ENCODE assay signal across 8 cellular contexts in the genomic region with DNA sequence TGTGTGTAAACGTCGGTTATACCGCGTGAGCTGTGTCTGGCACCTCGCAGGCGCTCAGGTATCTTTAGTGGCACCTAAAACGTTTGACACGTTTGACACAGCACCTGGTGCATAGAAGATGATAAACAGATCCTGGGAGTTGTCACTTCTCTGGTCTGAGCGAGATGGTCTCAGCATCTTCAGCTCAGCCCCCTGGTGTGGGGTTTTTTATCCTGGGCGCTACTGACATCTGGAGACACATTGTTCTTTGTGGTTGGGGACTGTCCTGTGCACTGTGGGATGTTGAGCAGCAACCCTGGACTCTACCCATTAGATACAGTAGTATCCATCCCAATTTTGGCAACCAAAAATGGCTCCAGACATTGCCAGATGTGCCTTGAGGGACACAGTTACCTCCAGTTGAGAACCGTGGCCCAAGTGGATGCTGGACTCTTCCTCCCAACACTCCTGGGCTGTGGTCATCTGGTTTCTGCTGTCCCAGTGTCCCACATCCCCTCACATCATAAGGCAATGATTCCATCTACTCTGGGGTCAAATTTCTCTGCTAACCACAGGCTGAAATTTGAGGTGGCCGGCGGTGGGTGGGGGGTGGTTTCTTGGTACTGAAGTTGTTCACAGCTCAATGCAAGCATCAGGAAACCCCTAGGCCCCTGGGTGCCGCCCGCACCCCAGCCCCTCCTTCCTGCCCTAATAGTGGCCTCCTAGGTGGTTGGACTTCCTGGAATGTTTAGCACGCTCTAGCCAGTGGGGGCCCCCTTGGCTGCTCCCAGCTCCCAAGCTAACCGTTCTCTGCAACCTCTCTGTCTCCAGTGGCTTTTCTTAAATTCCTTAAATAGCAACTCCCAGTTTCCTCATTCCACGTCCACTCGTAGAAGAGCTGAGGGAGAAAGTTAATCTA.
DNase-seq lines count a peak whose midpoint lies in the region; ATAC-seq and TF ChIP-seq lines count a peak whose summit lies in the region.

No MANE protein-coding gene starts in this region.

- H3K9me3 Mint-ChIP-seq in CD4-positive, CD25-positive, alpha-beta regulatory T cell = no peaks in the 10 kb centered on the region
- H3K9me3 Mint-ChIP-seq in natural killer cell = no peaks in the 10 kb centered on the region

- peaks cover 73% of the 10 kb centered on the region for H3K36me3 ChIP-seq in CD4-positive, CD25-positive, alpha-beta regulatory T cell (ENCODE audit: control insufficient read depth, insufficient read depth, low read length)

- peak overlapping the region; percentile 73 to 87 (median 76) for H3K27ac Mint-ChIP-seq in CD4-positive, CD25-positive, alpha-beta regulatory T cell
- peak overlapping the region; percentile 80 to 85 for H3K27ac Mint-ChIP-seq in natural killer cell

- H3K27me3 ChIP-seq in CD4-positive, CD25-positive, alpha-beta regulatory T cell (ENCODE audit: control insufficient read depth, insufficient read depth, low read length) = no peaks in the 10 kb centered on the region

- H3K4me1 ChIP-seq in CD4-positive, CD25-positive, alpha-beta regulatory T cell (ENCODE audit: control insufficient read depth, insufficient read depth, low read length, poor library complexity, severe bottlenecking) = no peaks in the 10 kb centered on the region

- H3K4me1 Mint-ChIP-seq in CD4-positive, CD25-positive, alpha-beta regulatory T cell = peaks cover 0 to 12% (median 4%) of the 10 kb centered on the region in 4 donors
- peaks cover 20 to 34% of the 10 kb centered on the region in 2 donors for H3K4me1 Mint-ChIP-seq in natural killer cell

- no peak for ATAC-seq in CD4-positive, CD25-positive, alpha-beta regulatory T cell (ENCODE audit: low read depth in 2 of 2)
- ATAC-seq in natural killer cell (peak; percentile 52 to 63 (median 53)), HG03139 (IDR thresholded peaks at IDR 0.05; ENCODE audit: unreplicated experiment) (no peak), HG03045 (IDR thresholded peaks at IDR 0.05; ENCODE audit: unreplicated experiment) (no peak)

- H3K27me3 Mint-ChIP-seq in CD4-positive, CD25-positive, alpha-beta regulatory T cell = no peaks in the 10 kb centered on the region
- no peaks in the 10 kb centered on the region for H3K27me3 Mint-ChIP-seq in natural killer cell (ENCODE audit: low read depth in 2 of 2)

- no peak overlapping the region for H3K4me3 ChIP-seq in CD4-positive, CD25-positive, alpha-beta regulatory T cell (ENCODE audit: low read depth, low read length)

- H3K4me3 Mint-ChIP-seq in CD4-positive, CD25-positive, alpha-beta regulatory T cell = no peak overlapping the region
- peak overlapping the region; percentile 79 for H3K4me3 Mint-ChIP-seq in natural killer cell

- no peak overlapping the region for H3K27ac ChIP-seq in CD4-positive, CD25-positive, alpha-beta regulatory T cell (ENCODE audit: insufficient read depth, low read length, poor library complexity, severe bottlenecking)

- no peak for DNase-seq in CD4-positive, CD25-positive, alpha-beta regulatory T cell
- DNase-seq in Kasumi-1 (lab: John Stamatoyannopoulos, UW) (peak; percentile 78 to 93), ecto neural progenitor cell (ENCODE audit: low spot score) (peak; percentile 49), natural killer cell (no peak), NCI-H748 (lab: John Stamatoyannopoulos, UW; ENCODE audit: unreplicated experiment) (no peak), NCI-H748 treated with DMSO at 0.1 percent for 48 hours (lab: John Stamatoyannopoulos, UW) (no peak)

- H3K9me3 ChIP-seq in CD4-positive, CD25-positive, alpha-beta regulatory T cell (ENCODE audit: control insufficient read depth in 2 of 2, low read length in 2 of 2) = no peaks in the 10 kb centered on the region

- peaks cover 30% of the 10 kb centered on the region for H3K36me3 Mint-ChIP-seq in CD4-positive, CD25-positive, alpha-beta regulatory T cell
- no peaks in the 10 kb centered on the region for H3K36me3 Mint-ChIP-seq in natural killer cell

- intact Hi-C loops in natural killer cell (cut with micrococcal nuclease) = no loop called here

- TF ChIP-seq CTCF in natural killer cell (IDR thresholded peaks at IDR 0.05) = no peak

Comparison
In these comparisons a context has a peak if more than half of its experiments do, and no peak if none do; other contexts are left out.
1. ATAC-seq: peak in natural killer cell (3 of 3); none in CD4-positive, CD25-positive, alpha-beta regulatory T cell (0 of 2), HG03139 (single experiment) and HG03045 (single experiment).
2. DNase-seq: peak in Kasumi-1 (2 of 2) and ecto neural progenitor cell (single experiment); none in CD4-positive, CD25-positive, alpha-beta regulatory T cell (0 of 3), natural killer cell (single experiment), NCI-H748 (single experiment) and NCI-H748 treated with DMSO at 0.1 percent for 48 hours (single experiment).